In the genomic region with DNA sequence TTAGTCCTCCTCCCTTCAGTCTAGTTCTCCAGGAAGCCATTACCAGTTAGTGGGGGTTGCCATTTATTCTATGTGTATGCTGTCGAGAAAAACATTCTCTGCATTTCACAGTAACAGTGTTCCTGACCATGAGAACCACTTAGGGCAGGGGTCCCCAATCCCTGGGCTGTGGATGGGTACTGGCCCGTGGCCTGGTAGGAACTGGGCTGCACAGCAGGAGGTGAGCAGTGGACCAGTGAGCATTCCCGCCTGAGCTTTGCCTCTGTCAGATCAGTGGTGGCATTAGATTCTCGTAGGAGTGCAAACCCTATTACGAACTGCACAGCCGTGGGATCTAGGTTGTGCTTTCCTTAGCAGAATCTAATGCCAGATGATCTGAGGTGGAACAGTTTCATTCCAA, we compare ENCODE assay signal across 1 cellular context.
TF ChIP-seq lines count a peak whose summit lies in the region.

No MANE protein-coding gene starts in this region.

TF ChIP-seq in GM12878, 131 proteins besides CTCF, POLR2A, EP300 and RAD21:
- TF ChIP-seq MXI1 (IDR thresholded peaks at IDR 0.05; ENCODE audit: low read depth, low read length) (no peak), CBFB (IDR thresholded peaks at IDR 0.05; ENCODE audit: low read depth) (no peak), SREBF1 (IDR thresholded peaks at IDR 0.05; ENCODE audit: low read length) (no peak), MLLT1 (IDR thresholded peaks at IDR 0.05) (no peak), FOXK2 (IDR thresholded peaks at IDR 0.05) (no peak), MYB (IDR thresholded peaks at IDR 0.05; ENCODE audit: borderline replicate concordance, low read depth, low read length) (no peak), NR2F1 (conservative IDR thresholded peaks at IDR 0.05) (no peak), POLR2AphosphoS5 (IDR thresholded peaks at IDR 0.05; ENCODE audit: low read length) (no peak), EGR1 (IDR thresholded peaks at IDR 0.05; ENCODE audit: borderline replicate concordance in 1 of 2, low read depth in 2 of 2, low read length in 2 of 2) (no peak), CHD4 (IDR thresholded peaks at IDR 0.05) (no peak), MTA3 (IDR thresholded peaks at IDR 0.05; ENCODE audit: borderline replicate concordance, low read length) (no peak), JUND (IDR thresholded peaks at IDR 0.05; ENCODE audit: low read depth, low read length) (no peak)
- TF ChIP-seq, protein P1, sequence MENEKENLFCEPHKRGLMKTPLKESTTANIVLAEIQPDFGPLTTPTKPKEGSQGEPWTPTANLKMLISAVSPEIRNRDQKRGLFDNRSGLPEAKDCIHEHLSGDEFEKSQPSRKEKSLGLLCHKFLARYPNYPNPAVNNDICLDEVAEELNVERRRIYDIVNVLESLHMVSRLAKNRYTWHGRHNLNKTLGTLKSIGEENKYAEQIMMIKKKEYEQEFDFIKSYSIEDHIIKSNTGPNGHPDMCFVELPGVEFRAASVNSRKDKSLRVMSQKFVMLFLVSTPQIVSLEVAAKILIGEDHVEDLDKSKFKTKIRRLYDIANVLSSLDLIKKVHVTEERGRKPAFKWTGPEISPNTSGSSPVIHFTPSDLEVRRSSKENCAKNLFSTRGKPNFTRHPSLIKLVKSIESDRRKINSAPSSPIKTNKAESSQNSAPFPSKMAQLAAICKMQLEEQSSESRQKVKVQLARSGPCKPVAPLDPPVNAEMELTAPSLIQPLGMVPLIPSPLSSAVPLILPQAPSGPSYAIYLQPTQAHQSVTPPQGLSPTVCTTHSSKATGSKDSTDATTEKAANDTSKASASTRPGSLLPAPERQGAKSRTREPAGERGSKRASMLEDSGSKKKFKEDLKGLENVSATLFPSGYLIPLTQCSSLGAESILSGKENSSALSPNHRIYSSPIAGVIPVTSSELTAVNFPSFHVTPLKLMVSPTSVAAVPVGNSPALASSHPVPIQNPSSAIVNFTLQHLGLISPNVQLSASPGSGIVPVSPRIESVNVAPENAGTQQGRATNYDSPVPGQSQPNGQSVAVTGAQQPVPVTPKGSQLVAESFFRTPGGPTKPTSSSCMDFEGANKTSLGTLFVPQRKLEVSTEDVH (IDR thresholded peaks at IDR 0.05; ENCODE audit: low read depth, partially characterized antibody) = no peak
TF ChIP-seq in GM12878: peak in this region for 0.
